ENCODE assay signal across 8 cellular contexts in genomic region chr22:45226681-45227186, GRCh38. TPM values are rescaled to one million over a fixed set of nuclear protein-coding genes. Genes with fewer than 3 reads are reported as not detected.
DNase-seq lines count a peak whose midpoint lies in the region; ATAC-seq and TF ChIP-seq lines count a peak whose summit lies in the region.

No MANE protein-coding gene starts in this region.

- H4K20me1 ChIP-seq in PC-3 (ENCODE audit: low read length): no peaks in the 10 kb centered on the region

- H3K27me3 ChIP-seq in PC-3 (ENCODE audit: low read length) (no peaks in the 10 kb centered on the region), prostate gland (replicated peaks; ENCODE audit: insufficient read depth) (no peaks in the 10 kb centered on the region)

- CTCF ChIA-PET in PC-3 (lab: Charles Lee): no interaction called here

- no peak overlapping the region for H2AFZ ChIP-seq in PC-3 (ENCODE audit: low read length)

- H3F3A ChIP-seq in PC-3 (ENCODE audit: low read length, unreplicated experiment): no peaks in the 10 kb centered on the region

- H3K9me3 ChIP-seq in PC-3 (ENCODE audit: low read length) (no peaks in the 10 kb centered on the region), prostate gland (no peaks in the 10 kb centered on the region)

- no peaks in the 10 kb centered on the region for H3K36me3 ChIP-seq in PC-3 (ENCODE audit: low read depth, low read length)
- no peaks in the 10 kb centered on the region for H3K36me3 ChIP-seq in prostate gland

- H3K9ac ChIP-seq in PC-3 (ENCODE audit: low read length): no peak overlapping the region

- H3K9me2 ChIP-seq in PC-3 (replicated peaks; ENCODE audit: low read length): no peaks in the 10 kb centered on the region

- no peaks in the 10 kb centered on the region for H3K79me2 ChIP-seq in PC-3 (ENCODE audit: low read length)

- no TSS peak for BruUV-seq in PC-3 (replicated peaks; lab: Mats Ljungman, UMichigan)

- TF ChIP-seq CTCF in PC-3 (conservative IDR thresholded peaks at IDR 0.05; ENCODE audit: low read depth, low read length) (no peak), fibroblast of pulmonary artery (IDR thresholded peaks at IDR 0.05; ENCODE audit: low read length, missing control alignments) (no peak), prostate gland (IDR thresholded peaks at IDR 0.05) (no peak)

- 50% methylated on average over 14 of the region's 14 CpGs for WGBS in prostate gland

- H3K4me1 ChIP-seq in PC-3 (ENCODE audit: insufficient read depth, low read length) (no peaks in the 10 kb centered on the region), prostate gland (replicated peaks) (peaks cover 12% of the 10 kb centered on the region)

- H3K4me3 ChIP-seq in PC-3 (ENCODE audit: low read length) (no peak overlapping the region), fibroblast of pulmonary artery (replicated peaks; ENCODE audit: low read depth, low read length) (no peak overlapping the region), prostate gland (no peak overlapping the region)

- no peak overlapping the region for H3K4me2 ChIP-seq in PC-3 (ENCODE audit: low read length)

- peak; percentile 54 for DNase-seq in GM04504 (ENCODE audit: low read depth)
- DNase-seq in PC-3: peak; percentile 25
- DNase-seq in fibroblast of pulmonary artery (ENCODE audit: low read depth): peak; percentile 31
- DNase-seq in prostate gland (ENCODE audit: low spot score): no peak
- DNase-seq in NCI-H526 treated with DMSO at 0.1 percent for 48 hours (lab: John Stamatoyannopoulos, UW): no peak
- DNase-seq in middle frontal gyrus (ENCODE audit: extremely low spot score, low spot score): no peak

- no peak for TF ChIP-seq POLR2A in prostate gland (IDR thresholded peaks at IDR 0.05)

- intact Hi-C loops in PC-3 (cut with micrococcal nuclease) (no loop called here), prostate gland (cut with DNase I) (no loop called here)

- ATAC-seq in PC-3 (peak; percentile 45; the same call in 1 of the 2 replicates), GM21423 (IDR thresholded peaks at IDR 0.05; ENCODE audit: unreplicated experiment) (no peak), HG03342 (IDR thresholded peaks at IDR 0.05; ENCODE audit: unreplicated experiment) (no peak)

- H3K27ac ChIP-seq in PC-3 (ENCODE audit: low read length): peak overlapping the region; percentile 13; the same call in 1 of the 2 replicates
- peak overlapping the region; percentile 45 to 55 for H3K27ac ChIP-seq in prostate gland

- POLR2A ChIA-PET in PC-3 (lab: Charles Lee; ENCODE audit: unreplicated experiment): no interaction called here

RNA-seq across cellular contexts. Expression of gene KIAA0930, which starts 14.0 kb away (rescaled TPM):
- total RNA-seq in PC-3 (2014; rRNA removed): 29.8 and 39.2 TPM in 2 replicates
- 10 to 100 TPM; 29.1 to 55.1 TPM for total RNA-seq in prostate gland

RNA-seq across cellular contexts. Expression of gene UPK3A, which starts 58.0 kb away (rescaled TPM):
- total RNA-seq in PC-3 (2014; rRNA removed) (1.1 TPM in 1 of 2 replicates, not detected in the other), prostate gland (100 to 1,000 TPM in 1 of 2 donors, 10 to 100 TPM in 1; 12.6 to 103 TPM)

Comparison
In these comparisons a context has a peak if more than half of its experiments do, and no peak if none do; other contexts are left out.
1. DNase-seq: peak in GM04504 (single experiment), PC-3 (single experiment) and fibroblast of pulmonary artery (single experiment); none in prostate gland (single experiment), NCI-H526 treated with DMSO at 0.1 percent for 48 hours (single experiment) and middle frontal gyrus (single experiment).